17 cellular contexts compared by ENCODE assay signal in the genomic region with DNA sequence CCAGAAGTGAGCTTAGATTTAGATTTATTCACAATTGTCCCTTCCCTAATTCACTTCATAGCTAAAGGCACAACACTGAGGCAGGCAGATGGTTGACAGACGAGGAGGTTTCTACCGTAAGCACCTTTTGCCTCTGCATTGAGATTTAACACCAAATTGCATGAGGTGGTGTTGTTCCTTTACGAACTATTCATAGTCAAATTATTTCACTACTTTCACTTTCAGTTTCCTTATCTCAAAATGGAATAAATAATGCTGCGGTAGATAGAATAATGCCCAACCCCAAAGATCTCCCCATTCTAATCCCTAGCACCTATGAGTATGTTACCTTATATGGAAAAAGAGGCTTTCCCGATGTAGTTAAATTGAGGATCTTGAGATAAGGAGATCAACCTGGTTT. TPM values are rescaled to one million over a fixed set of nuclear protein-coding genes. Genes with fewer than 3 reads are reported as not detected.
DNase-seq lines count a peak whose midpoint lies in the region; ATAC-seq and TF ChIP-seq lines count a peak whose summit lies in the region.
"Had no signal": no experiment of that assay in that cellular context is flagged by ENCODE, and none has a peak within 500 bp of the region (broad histone marks: within the 10 kb centered on the region; RNA-seq: fewer than 3 reads in every experiment).

No MANE protein-coding gene starts in this region.

- no peak for TF ChIP-seq POLR2A in testis (IDR thresholded peaks at IDR 0.05)

- H3K4me3 Mint-ChIP-seq in activated CD4-positive, alpha-beta T cell treated with anti-CD3 and anti-CD28 coated beads, Interleukin-2, amount 10 ng/mL, durations not matched to agents 24 days and 14 days = peak overlapping the region; percentile 46
- peak overlapping the region; percentile 30 for H3K4me3 Mint-ChIP-seq in activated naive CD8-positive, alpha-beta T cell treated with anti-CD3 and anti-CD28 coated beads for 36 hours

- H3K4me1 ChIP-seq in Karpas-422 (ENCODE audit: low read length) (peaks cover 8% of the 10 kb centered on the region; the same call in 1 of the 2 replicates), parathyroid adenoma (no peaks in the 10 kb centered on the region), testis (no peaks in the 10 kb centered on the region)
- H3K4me1 ChIP-seq: suprapubic skin had no signal

- ATAC-seq in GM18520 (IDR thresholded peaks at IDR 0.05; ENCODE audit: unreplicated experiment) = no peak
- no peak for ATAC-seq in HG03095 (IDR thresholded peaks at IDR 0.05; ENCODE audit: unreplicated experiment)
- ATAC-seq: Right ventricle myocardium inferior had no signal

- H3K27me3 ChIP-seq in Karpas-422 (ENCODE audit: low read length) (no peaks in the 10 kb centered on the region), parathyroid adenoma (ENCODE audit: control insufficient read depth, insufficient read depth, low read length) (no peaks in the 10 kb centered on the region), testis (no peaks in the 10 kb centered on the region)
- H3K27me3 ChIP-seq: suprapubic skin had no signal

- H2AFZ ChIP-seq in Karpas-422 (ENCODE audit: low read length) = peak overlapping the region; percentile 69
- no peak overlapping the region for H2AFZ ChIP-seq in parathyroid adenoma

- no peaks in the 10 kb centered on the region for H3K9me3 ChIP-seq in Karpas-422 (ENCODE audit: low read length)
- H3K9me3 ChIP-seq in parathyroid adenoma (ENCODE audit: control insufficient read depth, low read length) = no peaks in the 10 kb centered on the region
- no peaks in the 10 kb centered on the region for H3K9me3 ChIP-seq in testis
- H3K9me3 ChIP-seq: suprapubic skin had no signal

- H3K79me2 ChIP-seq in Karpas-422 (ENCODE audit: low read length) (no peaks in the 10 kb centered on the region), parathyroid adenoma (no peaks in the 10 kb centered on the region)

- H3K4me1 Mint-ChIP-seq in activated CD4-positive, alpha-beta T cell treated with anti-CD3 and anti-CD28 coated beads, Interleukin-2, amount 10 ng/mL, durations not matched to agents 24 days and 14 days = peaks cover 8% of the 10 kb centered on the region
- H3K4me1 Mint-ChIP-seq in activated naive CD8-positive, alpha-beta T cell treated with anti-CD3 and anti-CD28 coated beads for 36 hours = peaks cover 12% of the 10 kb centered on the region

- no peak overlapping the region for H3K9ac ChIP-seq in Karpas-422 (ENCODE audit: low read length)
- H3K9ac ChIP-seq in parathyroid adenoma = no peak overlapping the region

- H3K36me3 Mint-ChIP-seq in activated CD4-positive, alpha-beta T cell treated with anti-CD3 and anti-CD28 coated beads, Interleukin-2, amount 10 ng/mL, durations not matched to agents 24 days and 14 days (ENCODE audit: low read depth) = no peaks in the 10 kb centered on the region
- H3K36me3 Mint-ChIP-seq in activated naive CD8-positive, alpha-beta T cell treated with anti-CD3 and anti-CD28 coated beads for 36 hours = no peaks in the 10 kb centered on the region

- H3K4me3 ChIP-seq in Karpas-422 (ENCODE audit: low read length) = peak overlapping the region; percentile 28; the same call in 1 of the 2 replicates
- H3K4me3 ChIP-seq in parathyroid adenoma (ENCODE audit: low read depth, low read length) = no peak overlapping the region
- H3K4me3 ChIP-seq in testis = no peak overlapping the region
- H3K4me3 ChIP-seq: smooth muscle cell, suprapubic skin had no signal

- no peak overlapping the region for H3K27ac ChIP-seq in Karpas-422 (ENCODE audit: low read length)
- H3K27ac ChIP-seq in parathyroid adenoma = no peak overlapping the region
- H3K27ac ChIP-seq in testis = no peak overlapping the region
- H3K27ac ChIP-seq: suprapubic skin had no signal

- intact Hi-C loops in activated CD4-positive, alpha-beta T cell treated with anti-CD3 and anti-CD28 coated beads, Interleukin-2, amount 10 ng/mL, durations not matched to agents 24 days and 14 days (cut with micrococcal nuclease) = no loop called here
- intact Hi-C loops in testis (cut with DNase I; ENCODE audit: low total_unique reads) = no loop called here

- H4K20me1 ChIP-seq in Karpas-422 (ENCODE audit: insufficient read depth, low read depth, low read length) = no peaks in the 10 kb centered on the region

- DNase-seq in activated CD4-positive, alpha-beta T cell treated with anti-CD3 and anti-CD28 coated beads, Interleukin-2, amount 10 ng/mL, durations not matched to agents 24 days and 14 days = no peak
- DNase-seq in activated CD4-positive, alpha-beta T cell treated with anti-CD3 and anti-CD28 coated beads for 1 hour = no peak
- DNase-seq in Karpas-422 = no peak
- no peak for DNase-seq in activated naive CD8-positive, alpha-beta T cell treated with anti-CD3 and anti-CD28 coated beads for 36 hours
- no peak for DNase-seq in testis
- DNase-seq: ACHN, anterior cingulate cortex, DMS153, nucleus accumbens had no signal

- H3K9me2 ChIP-seq in Karpas-422 (replicated peaks; ENCODE audit: insufficient read depth, low read length) = no peaks in the 10 kb centered on the region

- H3K27me3 Mint-ChIP-seq in activated CD4-positive, alpha-beta T cell treated with anti-CD3 and anti-CD28 coated beads, Interleukin-2, amount 10 ng/mL, durations not matched to agents 24 days and 14 days = no peaks in the 10 kb centered on the region
- peaks cover 9% of the 10 kb centered on the region for H3K27me3 Mint-ChIP-seq in activated naive CD8-positive, alpha-beta T cell treated with anti-CD3 and anti-CD28 coated beads for 36 hours

- TF ChIP-seq CTCF in parathyroid adenoma (IDR thresholded peaks at IDR 0.05) (no peak), testis (IDR thresholded peaks at IDR 0.05) (no peak)

- no peak overlapping the region for H3K27ac Mint-ChIP-seq in activated CD4-positive, alpha-beta T cell treated with anti-CD3 and anti-CD28 coated beads, Interleukin-2, amount 10 ng/mL, durations not matched to agents 24 days and 14 days
- no peak overlapping the region for H3K27ac Mint-ChIP-seq in activated naive CD8-positive, alpha-beta T cell treated with anti-CD3 and anti-CD28 coated beads for 36 hours

- no peaks in the 10 kb centered on the region for H3K9me3 Mint-ChIP-seq in activated CD4-positive, alpha-beta T cell treated with anti-CD3 and anti-CD28 coated beads, Interleukin-2, amount 10 ng/mL, durations not matched to agents 24 days and 14 days
- no peaks in the 10 kb centered on the region for H3K9me3 Mint-ChIP-seq in activated naive CD8-positive, alpha-beta T cell treated with anti-CD3 and anti-CD28 coated beads for 36 hours

- H3K36me3 ChIP-seq in Karpas-422 (ENCODE audit: insufficient read depth, low read length) (no peaks in the 10 kb centered on the region), parathyroid adenoma (ENCODE audit: control insufficient read depth, insufficient read depth, low read length) (no peaks in the 10 kb centered on the region), testis (ENCODE audit: low read depth, missing control alignments) (no peaks in the 10 kb centered on the region)
- H3K36me3 ChIP-seq: suprapubic skin had no signal

- WGBS in testis, 2 donors = 81 to 88% methylated on average over 5 of the region's 5 CpGs

- H3K4me2 ChIP-seq in Karpas-422 (ENCODE audit: low read depth, low read length, poor library complexity, severe bottlenecking) (peak overlapping the region; percentile 34), parathyroid adenoma (ENCODE audit: low read length) (peak overlapping the region; percentile 31)
- H3K4me2 ChIP-seq: smooth muscle cell had no signal

RNA-seq across cellular contexts. Expression of gene LINC00305, which starts 58.9 kb away (rescaled TPM):
- not detected in 2 replicates for total RNA-seq in activated CD4-positive, alpha-beta T cell treated with anti-CD3 and anti-CD28 coated beads, Interleukin-2, amount 10 ng/mL, durations not matched to agents 24 days and 14 days
- total RNA-seq in Karpas-422 (2014; rRNA removed; shearing (Covaris generic); ENCODE audit: low replicate concordance) = 5.1 and 11.2 TPM in 2 replicates
- not detected for total RNA-seq in activated naive CD8-positive, alpha-beta T cell treated with anti-CD3 and anti-CD28 coated beads for 36 hours
- not detected for total RNA-seq in testis
- polyA plus RNA-seq in testis (ENCODE audit: insufficient read depth, low read depth, low replicate concordance) = 13.2 TPM
- total RNA-seq: dermis microvascular lymphatic vessel endothelial cell, NCI-H460, Right ventricle myocardium inferior, smooth muscle cell, suprapubic skin had no signal
